In genomic region chr5:80988419-80988925, GRCh38 we compare ENCODE assay signal across 19 cellular contexts.
"Had no signal": no experiment of that assay in that cellular context is flagged by ENCODE, and none has a peak within 500 bp of the region (broad histone marks: within the 10 kb centered on the region; RNA-seq: fewer than 3 reads in every experiment).

No MANE protein-coding gene starts in this region.

- H3K36me3 ChIP-seq: brain microvascular endothelial cell, esophagus muscularis mucosa, lower lobe of right lung, transverse colon, vagina had no signal

- FAIRE-seq: keratinocyte had no signal

- H3K4me1 Mint-ChIP-seq: stimulated activated naive B cell treated with anti-CD40 and anti-IgM and Interleukin-4, amounts not matched to agents 10 μg/mL and 1 μg/mL and 100 μg/mL, for 72 hours had no signal

- H3K27me3 Mint-ChIP-seq: activated naive CD8-positive, alpha-beta T cell treated with anti-CD3 and anti-CD28 coated beads, Interleukin-2, amount 50 U/mL, for 24 hours had no signal

- DNase-seq: activated CD4-positive, alpha-beta T cell treated with anti-CD3 and anti-CD28 coated beads, Interleukin-2, amount 50 U/mL, for 4 hours; activated naive CD4-positive, alpha-beta T cell treated with Interleukin-2 at 50 U/mL for 16 hours; activated naive CD8-positive, alpha-beta T cell treated with anti-CD3 and anti-CD28 coated beads, Interleukin-2, amount 50 U/mL, for 24 hours; activated T-cell treated with anti-CD3 and anti-CD28 coated beads for 4 hours; aorta; brain microvascular endothelial cell; hypothalamus; lower lobe of right lung; midbrain; occipital lobe; posterior cingulate gyrus; stimulated activated naive B cell treated with anti-CD40 and anti-IgM and Interleukin-4, amounts not matched to agents 10 μg/mL and 1 μg/mL and 100 μg/mL, for 72 hours; SW 1271; transverse colon had no signal

- H3K9me3 ChIP-seq: esophagus muscularis mucosa, lower lobe of right lung, transverse colon, vagina had no signal

- H3K27ac Mint-ChIP-seq: activated naive CD8-positive, alpha-beta T cell treated with anti-CD3 and anti-CD28 coated beads, Interleukin-2, amount 50 U/mL, for 24 hours; activated T-helper 2 cell treated with anti-CD3 and anti-CD28 coated beads, Interferon-gamma antibody, Interleukin-2, Interleukin-4, amounts not matched to agents 10 μg/mL and 5 μg/mL and 100 μg/mL, durations not matched to agents 14 hours and 24 hours and 36 hours; stimulated activated naive B cell treated with anti-CD40 and anti-IgM and Interleukin-4, amounts not matched to agents 10 μg/mL and 1 μg/mL and 100 μg/mL, for 72 hours had no signal

- H3K9me3 Mint-ChIP-seq: activated naive CD8-positive, alpha-beta T cell treated with anti-CD3 and anti-CD28 coated beads, Interleukin-2, amount 50 U/mL, for 24 hours; activated T-helper 2 cell treated with anti-CD3 and anti-CD28 coated beads, Interferon-gamma antibody, Interleukin-2, Interleukin-4, amounts not matched to agents 10 μg/mL and 5 μg/mL and 100 μg/mL, durations not matched to agents 14 hours and 24 hours and 36 hours; stimulated activated naive B cell treated with anti-CD40 and anti-IgM and Interleukin-4, amounts not matched to agents 10 μg/mL and 1 μg/mL and 100 μg/mL, for 72 hours had no signal

- ATAC-seq: activated naive CD8-positive, alpha-beta T cell treated with anti-CD3 and anti-CD28 coated beads, Interleukin-2, amount 50 U/mL, for 24 hours; lower lobe of right lung; stimulated activated naive B cell treated with anti-CD40 and anti-IgM and Interleukin-4, amounts not matched to agents 10 μg/mL and 1 μg/mL and 100 μg/mL, for 72 hours had no signal

- H3K4me3 ChIP-seq: coronary artery, esophagus muscularis mucosa, lower lobe of right lung, transverse colon, vagina had no signal

- H3K4me1 ChIP-seq: esophagus muscularis mucosa, transverse colon, vagina had no signal

- H3K27ac ChIP-seq: brain microvascular endothelial cell, coronary artery, esophagus muscularis mucosa, lower lobe of right lung, transverse colon, vagina had no signal

- H3K27me3 ChIP-seq: brain microvascular endothelial cell, esophagus muscularis mucosa, transverse colon, vagina had no signal

- H3K4me3 Mint-ChIP-seq: activated naive CD8-positive, alpha-beta T cell treated with anti-CD3 and anti-CD28 coated beads, Interleukin-2, amount 50 U/mL, for 24 hours; stimulated activated naive B cell treated with anti-CD40 and anti-IgM and Interleukin-4, amounts not matched to agents 10 μg/mL and 1 μg/mL and 100 μg/mL, for 72 hours had no signal
